In the genomic region with DNA sequence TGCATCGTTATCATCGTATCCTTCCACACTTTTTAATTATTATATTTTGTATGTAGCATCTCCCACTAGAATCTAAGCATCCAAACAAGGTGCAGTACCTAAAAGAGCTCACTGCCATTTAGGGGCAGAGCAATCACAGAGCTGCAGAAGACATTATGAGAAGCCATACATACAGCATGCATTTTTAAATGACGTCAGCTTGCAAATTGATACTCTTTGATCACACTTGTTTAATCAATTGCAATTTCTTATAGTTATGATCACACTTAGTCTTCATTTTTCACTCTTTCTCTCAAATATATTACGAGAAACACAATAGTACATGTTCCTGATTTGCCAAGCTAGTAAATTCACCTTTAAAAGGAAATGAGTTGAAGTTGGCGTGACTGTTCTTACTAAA, we compare ENCODE assay signal across 29 cellular contexts.
"Had no signal": no experiment of that assay in that cellular context is flagged by ENCODE, and none has a peak within 500 bp of the region (broad histone marks: within the 10 kb centered on the region; RNA-seq: fewer than 3 reads in every experiment).

No MANE protein-coding gene starts in this region.

- H3K27me3 ChIP-seq: stomach, suprapubic skin, testis, thyroid gland, tibial artery, tibial nerve, transverse colon, upper lobe of left lung, upper lobe of right lung, uterus, vagina had no signal

- DNase-seq: stimulated activated CD4-positive, alpha-beta T cell treated with anti-CD3 and anti-CD28 coated beads, Interleukin-2, amount 100 ng/mL, for 48 hours; stimulated activated CD4-positive, alpha-beta T cell treated with anti-CD3 and anti-CD28 coated beads, Interleukin-4, amount 100 ng/mL, for 1 hour; stimulated activated CD4-positive, alpha-beta T cell treated with anti-CD3 and anti-CD28 coated beads, Interleukin-4, amount 100 ng/mL, for 24 hours; stimulated activated CD4-positive, alpha-beta T cell treated with anti-CD3 and anti-CD28 coated beads, Interleukin-4, amount 100 ng/mL, for 4 hours; stimulated activated CD8-positive, alpha-beta memory T cell treated with anti-CD3 and anti-CD28 coated beads, Interleukin-4, amount 100 ng/mL, for 48 hours; stimulated activated naive B cell treated with anti-CD40 and anti-IgM and Interleukin-4, amounts not matched to agents 10 μg/mL and 1 μg/mL and 100 μg/mL, for 72 hours; stimulated activated naive CD4-positive, alpha-beta T cell; stimulated activated naive CD4-positive, alpha-beta T cell treated with Interleukin-2 at 50 U/mL for 16 hours; stimulated activated naive CD8-positive, alpha-beta T cell treated with anti-CD3 and anti-CD28 coated beads, Interleukin-15, amount 100 ng/mL, for 72 hours; stimulated activated naive CD8-positive, alpha-beta T cell treated with anti-CD3 and anti-CD28 coated beads, Interleukin-15, Interleukin-2, amounts not matched to agents 100 U/mL and 50 U/mL, for 24 hours; stomach; substantia nigra; testis; thyroid gland; tibial artery; transverse colon; trophoblast cell; upper lobe of left lung; upper lobe of right lung; uterus had no signal

- H3K36me3 ChIP-seq: stomach, suprapubic skin, thoracic aorta, thyroid gland, tibial artery, tibial nerve, transverse colon, upper lobe of left lung, upper lobe of right lung, uterus, vagina had no signal

- FAIRE-seq: urothelium cell line had no signal

- ATAC-seq: stimulated activated effector memory CD8-positive, alpha-beta T cell treated with anti-CD3 and anti-CD28 coated beads, Interleukin-12 subunit alpha, Interleukin-12 subunit beta, amount 100 ng/mL, for 72 hours; stimulated activated memory B cell treated with anti-CD40 and anti-IgM and Interleukin-4, amounts not matched to agents 10 μg/mL and 1 μg/mL and 100 μg/mL, for 72 hours; stimulated activated naive B cell treated with anti-CD40 and anti-IgM and Interleukin-4, amounts not matched to agents 10 μg/mL and 1 μg/mL and 100 μg/mL, for 72 hours; stimulated activated naive CD8-positive, alpha-beta T cell treated with anti-CD3 and anti-CD28 coated beads, Interleukin-15, amount 100 ng/mL, for 72 hours; stimulated activated naive CD8-positive, alpha-beta T cell treated with anti-CD3 and anti-CD28 coated beads, Interleukin-15, Interleukin-2, amounts not matched to agents 100 U/mL and 50 U/mL, for 24 hours; upper lobe of right lung had no signal

- H3K4me1 ChIP-seq: stomach, suprapubic skin, testis, thyroid gland, tibial artery, tibial nerve, transverse colon, upper lobe of left lung, upper lobe of right lung, uterus, vagina had no signal

- H3K4me1 Mint-ChIP-seq: stimulated activated effector memory CD8-positive, alpha-beta T cell treated with anti-CD3 and anti-CD28 coated beads, Interleukin-12 subunit alpha, Interleukin-12 subunit beta, amount 100 ng/mL, for 72 hours; stimulated activated memory B cell treated with anti-CD40 and anti-IgM and Interleukin-4, amounts not matched to agents 10 μg/mL and 1 μg/mL and 100 μg/mL, for 72 hours; stimulated activated naive B cell treated with anti-CD40 and anti-IgM and Interleukin-4, amounts not matched to agents 10 μg/mL and 1 μg/mL and 100 μg/mL, for 72 hours; stimulated activated naive CD8-positive, alpha-beta T cell treated with anti-CD3 and anti-CD28 coated beads, Interleukin-15, amount 100 ng/mL, for 72 hours had no signal

- H3K36me3 Mint-ChIP-seq: stimulated activated effector memory CD8-positive, alpha-beta T cell treated with anti-CD3 and anti-CD28 coated beads, Interleukin-12 subunit alpha, Interleukin-12 subunit beta, amount 100 ng/mL, for 72 hours; stimulated activated memory B cell treated with anti-CD40 and anti-IgM and Interleukin-4, amounts not matched to agents 10 μg/mL and 1 μg/mL and 100 μg/mL, for 72 hours; stimulated activated naive B cell treated with anti-CD40 and anti-IgM and Interleukin-4, amounts not matched to agents 10 μg/mL and 1 μg/mL and 100 μg/mL, for 72 hours; type B pancreatic cell had no signal

- H3K9me3 Mint-ChIP-seq: type B pancreatic cell had no signal

- H3K9me3 ChIP-seq: suprapubic skin, testis, thoracic aorta, thyroid gland, tibial artery, transverse colon, upper lobe of left lung, upper lobe of right lung, uterus, vagina had no signal

- H3K27ac Mint-ChIP-seq: stimulated activated effector memory CD8-positive, alpha-beta T cell treated with anti-CD3 and anti-CD28 coated beads, Interleukin-12 subunit alpha, Interleukin-12 subunit beta, amount 100 ng/mL, for 72 hours; stimulated activated memory B cell treated with anti-CD40 and anti-IgM and Interleukin-4, amounts not matched to agents 10 μg/mL and 1 μg/mL and 100 μg/mL, for 72 hours; stimulated activated naive B cell treated with anti-CD40 and anti-IgM and Interleukin-4, amounts not matched to agents 10 μg/mL and 1 μg/mL and 100 μg/mL, for 72 hours; stimulated activated naive CD8-positive, alpha-beta T cell treated with anti-CD3 and anti-CD28 coated beads, Interleukin-15, Interleukin-2, amounts not matched to agents 100 ng/mL and 50 ng/mL, for 24 hours; type B pancreatic cell had no signal

- H3K4me3 ChIP-seq: stomach, suprapubic skin, testis, thoracic aorta, thyroid gland, tibial artery, tibial nerve, transverse colon, upper lobe of left lung, upper lobe of right lung, uterus, vagina had no signal

- H3K27ac ChIP-seq: stomach, suprapubic skin, testis, thoracic aorta, thyroid gland, tibial artery, tibial nerve, transverse colon, upper lobe of left lung, upper lobe of right lung, uterus, vagina had no signal

- H3K4me3 Mint-ChIP-seq: stimulated activated effector memory CD8-positive, alpha-beta T cell treated with anti-CD3 and anti-CD28 coated beads, Interleukin-12 subunit alpha, Interleukin-12 subunit beta, amount 100 ng/mL, for 72 hours; stimulated activated memory B cell treated with anti-CD40 and anti-IgM and Interleukin-4, amounts not matched to agents 10 μg/mL and 1 μg/mL and 100 μg/mL, for 72 hours; stimulated activated naive B cell treated with anti-CD40 and anti-IgM and Interleukin-4, amounts not matched to agents 10 μg/mL and 1 μg/mL and 100 μg/mL, for 72 hours; stimulated activated naive CD8-positive, alpha-beta T cell treated with anti-CD3 and anti-CD28 coated beads, Interleukin-15, amount 100 ng/mL, for 72 hours; stimulated activated naive CD8-positive, alpha-beta T cell treated with anti-CD3 and anti-CD28 coated beads, Interleukin-15, Interleukin-2, amounts not matched to agents 100 ng/mL and 50 ng/mL, for 24 hours; type B pancreatic cell had no signal

- H3K27me3 Mint-ChIP-seq: stimulated activated memory B cell treated with anti-CD40 and anti-IgM and Interleukin-4, amounts not matched to agents 10 μg/mL and 1 μg/mL and 100 μg/mL, for 72 hours; stimulated activated naive B cell treated with anti-CD40 and anti-IgM and Interleukin-4, amounts not matched to agents 10 μg/mL and 1 μg/mL and 100 μg/mL, for 72 hours; stimulated activated naive CD8-positive, alpha-beta T cell treated with anti-CD3 and anti-CD28 coated beads, Interleukin-15, amount 100 ng/mL, for 72 hours; stimulated activated naive CD8-positive, alpha-beta T cell treated with anti-CD3 and anti-CD28 coated beads, Interleukin-15, Interleukin-2, amounts not matched to agents 100 ng/mL and 50 ng/mL, for 24 hours; type B pancreatic cell had no signal
